19 cellular contexts compared by ENCODE assay signal in genomic region chr15:92944946-92945521, GRCh38. TPM values are rescaled to one million over a fixed set of nuclear protein-coding genes. Genes with fewer than 3 reads are reported as not detected.
DNase-seq lines count a peak whose midpoint lies in the region; ATAC-seq and TF ChIP-seq lines count a peak whose summit lies in the region.
"Had no signal": no experiment of that assay in that cellular context is flagged by ENCODE, and none has a peak within 500 bp of the region (broad histone marks: within the 10 kb centered on the region; RNA-seq: fewer than 3 reads in every experiment).

No MANE protein-coding gene starts in this region.

- H3K4me1 Mint-ChIP-seq in MCF 10A (ENCODE audit: insufficient read depth, unreplicated experiment) (no peaks in the 10 kb centered on the region), endothelial cell (ENCODE audit: unreplicated experiment) (no peaks in the 10 kb centered on the region)

- no peak overlapping the region for H3K4me3 ChIP-seq in breast epithelium
- no peak overlapping the region for H3K4me3 ChIP-seq in RWPE2 (ENCODE audit: severe bottlenecking)
- no peak overlapping the region for H3K4me3 ChIP-seq in skeletal muscle tissue (ENCODE audit: low read length in 3 of 3)
- H3K4me3 ChIP-seq: GM12878, pancreas had no signal

- TF ChIP-seq CTCF in MCF 10A (IDR thresholded peaks at IDR 0.05; ENCODE audit: unreplicated experiment) (no peak), breast epithelium (IDR thresholded peaks at IDR 0.05) (no peak), RWPE2 (IDR thresholded peaks at IDR 0.05; ENCODE audit: poor library complexity, severe bottlenecking) (no peak), endothelial cell (IDR thresholded peaks at IDR 0.05; ENCODE audit: unreplicated experiment) (no peak)

- H3K36me3 Mint-ChIP-seq in MCF 10A (ENCODE audit: insufficient read depth, unreplicated experiment), result peaks cover 97% of the 10 kb centered on the region
- peaks cover 76% of the 10 kb centered on the region for H3K36me3 Mint-ChIP-seq in endothelial cell (ENCODE audit: low read depth, unreplicated experiment)

- no peak for TF ChIP-seq POLR2A in breast epithelium (IDR thresholded peaks at IDR 0.05)

- BruUV-seq in MCF 10A (replicated peaks; lab: Mats Ljungman, UMichigan), result no TSS peak

- peaks cover 47% of the 10 kb centered on the region for H3K36me3 ChIP-seq in breast epithelium
- peaks cover 97% of the 10 kb centered on the region for H3K36me3 ChIP-seq in RWPE2 (ENCODE audit: low read depth)
- H3K36me3 ChIP-seq in skeletal muscle tissue (ENCODE audit: control insufficient read depth in 3 of 3, insufficient read depth in 3 of 3, low read length in 3 of 3), result peaks cover 47 to 78% (median 75%) of the 10 kb centered on the region in 3 donors

- CTCF ChIA-PET in MCF 10A (lab: Yijun Ruan, JAX), result interaction anchor here (0.6 kb wide), 1 partner anchor 452 kb away, joined by 3 read pairs; no protein-coding TSS in a partner anchor

- H3K27me3 Mint-ChIP-seq in MCF 10A (ENCODE audit: insufficient read depth, unreplicated experiment) (no peaks in the 10 kb centered on the region), endothelial cell (ENCODE audit: unreplicated experiment) (peaks cover 3% of the 10 kb centered on the region)

- H3K27me3 ChIP-seq in breast epithelium, result no peaks in the 10 kb centered on the region
- no peaks in the 10 kb centered on the region for H3K27me3 ChIP-seq in RWPE2 (ENCODE audit: insufficient read depth, poor library complexity, severe bottlenecking)
- H3K27me3 ChIP-seq in skeletal muscle tissue (ENCODE audit: control insufficient read depth in 3 of 3, insufficient read depth in 3 of 3, low read length in 3 of 3), result no peaks in the 10 kb centered on the region
- H3K27me3 ChIP-seq: pancreas had no signal

- intact Hi-C loops in MCF 10A (cut with micrococcal nuclease), result no loop called here
- intact Hi-C loops in breast epithelium (cut with DNase I; ENCODE audit: low total_unique reads), result no loop called here

- H3K9me3 ChIP-seq in breast epithelium (peaks cover 16 to 18% of the 10 kb centered on the region in 2 donors), RWPE2 (ENCODE audit: severe bottlenecking) (peaks cover 30% of the 10 kb centered on the region), skeletal muscle tissue (ENCODE audit: control insufficient read depth in 3 of 3, low read length in 3 of 3) (peaks cover 0 to 9% (median 5%) of the 10 kb centered on the region in 3 donors)

- H3K9me3 Mint-ChIP-seq in MCF 10A (ENCODE audit: unreplicated experiment), result peaks cover 44% of the 10 kb centered on the region
- peaks cover 33% of the 10 kb centered on the region for H3K9me3 Mint-ChIP-seq in endothelial cell (ENCODE audit: unreplicated experiment)

- H3K4me3 Mint-ChIP-seq in MCF 10A (ENCODE audit: unreplicated experiment) (no peak overlapping the region), endothelial cell (ENCODE audit: unreplicated experiment) (peak overlapping the region; percentile 79)

- H3K27ac ChIP-seq in breast epithelium (no peak overlapping the region), RWPE2 (ENCODE audit: poor library complexity, severe bottlenecking) (no peak overlapping the region), skeletal muscle tissue (ENCODE audit: low read depth, low read length) (peak overlapping the region; percentile 23)
- H3K27ac ChIP-seq: pancreas, VCaP had no signal

- DNase-seq in MCF 10A (ENCODE audit: unreplicated experiment) (no peak), breast epithelium (ENCODE audit: low spot score in 2 of 2) (no peak), RWPE2 (ENCODE audit: low spot score) (no peak), endothelial cell (ENCODE audit: low spot score) (no peak), hypothalamus (lab: John Stamatoyannopoulos, UW) (no peak), DMS 273 treated with DMSO at 0.1 percent for 48 hours (lab: John Stamatoyannopoulos, UW) (no peak), mucosa of gallbladder (ENCODE audit: low spot score) (no peak)
- DNase-seq: central memory CD4-positive, alpha-beta T cell; effector memory CD4-positive, alpha-beta T cell; GDM1; left colon; NCI-H1694 treated with DMSO at 0.1 percent for 48 hours; NCI-H345; NK-92 treated with Interleukin-12 subunit alpha and Interleukin-12 subunit beta, amount 100 ng/mL, for 24 hours; pancreas; small intestine had no signal

- H3K4me1 ChIP-seq in breast epithelium (no peaks in the 10 kb centered on the region), RWPE2 (ENCODE audit: insufficient read depth, poor library complexity, severe bottlenecking) (no peaks in the 10 kb centered on the region), skeletal muscle tissue (ENCODE audit: control insufficient read depth in 3 of 3, insufficient read depth in 3 of 3, low read length in 3 of 3) (peaks cover 0 to 2% (median 0%) of the 10 kb centered on the region in 3 donors)
- H3K4me1 ChIP-seq: pancreas had no signal

- 0 out of 3 replicates have a peak, but pooled peaks have one; percentile 24 for ATAC-seq in RWPE2 (ENCODE audit: low read depth)
- ATAC-seq: GM12878, left colon, pancreas had no signal

- H3K9ac ChIP-seq in skeletal muscle tissue (ENCODE audit: low read depth in 1 of 3, low read length in 3 of 3), result no peak overlapping the region

- peak overlapping the region; percentile 43 for H3K27ac Mint-ChIP-seq in MCF 10A (ENCODE audit: low read depth, unreplicated experiment)
- no peak overlapping the region for H3K27ac Mint-ChIP-seq in endothelial cell (ENCODE audit: unreplicated experiment)

- POLR2A ChIA-PET in MCF 10A (lab: Yijun Ruan, JAX), result interaction anchor here (1.4 to 3.0 kb wide), 3 partner anchors 8 to 24 kb away, joined by 5 to 15 read pairs (median 13); no protein-coding TSS in a partner anchor

RNA-seq across cellular contexts. Expression of gene CHD2, which starts 44.9 kb away (rescaled TPM):
- total RNA-seq in MCF 10A (2022) (129 and 148 TPM in 2 replicates), breast epithelium (100 to 1,000 TPM; 137 to 215 (median 197) TPM), endothelial cell (ENCODE audit: unreplicated experiment) (96.3 TPM), skeletal muscle tissue (105 TPM), mucosa of gallbladder (124 TPM)
